Comparison of ENCODE assay signal across 9 cellular contexts in genomic region chr1:63915121-63915520, GRCh38.
DNase-seq lines count a peak whose midpoint lies in the region; ATAC-seq and TF ChIP-seq lines count a peak whose summit lies in the region.
"Had no signal": no experiment of that assay in that cellular context is flagged by ENCODE, and none has a peak within 500 bp of the region (broad histone marks: within the 10 kb centered on the region; RNA-seq: fewer than 3 reads in every experiment).

No MANE protein-coding gene starts in this region.

- DNase-seq in AG08395 (ENCODE audit: low spot score) (peak; percentile 20), PC-3 (peak; percentile 35), foreskin fibroblast (peak in 1 of 2 donors; percentile 58), hippocampal formation (lab: John Stamatoyannopoulos, UW) (no peak), activated T-cell treated with anti-CD3 and anti-CD28 coated beads for 4 hours (no peak), COR-L47 (lab: John Stamatoyannopoulos, UW) (no peak)
- DNase-seq: stimulated activated naive CD4-positive, alpha-beta T cell treated with Interleukin-2 at 50 U/mL for 16 hours had no signal

- no peaks in the 10 kb centered on the region for H3K9me3 ChIP-seq in PC-3 (ENCODE audit: low read length)

- H3K4me3 ChIP-seq in PC-3 (ENCODE audit: low read length): no peak overlapping the region
- H3K4me3 ChIP-seq in foreskin fibroblast (ENCODE audit: low read depth in 1 of 2, low read length in 2 of 2): no peak overlapping the region

- intact Hi-C loops in PC-3 (cut with micrococcal nuclease): loop anchor here (5.0 to 10.0 kb wide), 3 partner anchors 143 to 300 kb away; partner anchors contain the start of gene ROR1

- H3K79me2 ChIP-seq in PC-3 (ENCODE audit: low read length): no peaks in the 10 kb centered on the region

- peak; percentile 50 for TF ChIP-seq CTCF in PC-3 (conservative IDR thresholded peaks at IDR 0.05; ENCODE audit: low read depth, low read length)
- peak; percentile 43 for TF ChIP-seq CTCF in foreskin fibroblast (IDR thresholded peaks at IDR 0.05; ENCODE audit: low read depth, low read length)

- peaks cover 12% of the 10 kb centered on the region for H3K4me1 ChIP-seq in PC-3 (ENCODE audit: insufficient read depth, low read length)

- H4K20me1 ChIP-seq in PC-3 (ENCODE audit: low read length): no peaks in the 10 kb centered on the region

- no peak overlapping the region for H3K27ac ChIP-seq in PC-3 (ENCODE audit: low read length)

- no peak overlapping the region for H2AFZ ChIP-seq in PC-3 (ENCODE audit: low read length)

- no peaks in the 10 kb centered on the region for H3F3A ChIP-seq in PC-3 (ENCODE audit: low read length, unreplicated experiment)

- no TSS peak for BruUV-seq in PC-3 (replicated peaks; lab: Mats Ljungman, UMichigan)

- H3K36me3 ChIP-seq in PC-3 (ENCODE audit: low read depth, low read length): no peaks in the 10 kb centered on the region

- no peak overlapping the region for H3K4me2 ChIP-seq in PC-3 (ENCODE audit: low read length)

- CTCF ChIA-PET in PC-3 (lab: Charles Lee): interaction anchor here (0.6 to 1.0 kb wide), 4 partner anchors 40 to 239 kb away, joined by 3 to 11 read pairs (median 8); no protein-coding TSS in a partner anchor

- H3K27me3 ChIP-seq in PC-3 (ENCODE audit: low read length): no peaks in the 10 kb centered on the region

- no peaks in the 10 kb centered on the region for H3K9me2 ChIP-seq in PC-3 (replicated peaks; ENCODE audit: low read length)

- H3K9ac ChIP-seq in PC-3 (ENCODE audit: low read length): no peak overlapping the region

- ATAC-seq in GM18519 (IDR thresholded peaks at IDR 0.05; ENCODE audit: low FRiP score, unreplicated experiment) (peak; percentile 65), PC-3 (peak; percentile 53; the same call in 1 of the 2 replicates)
- ATAC-seq in activated CD4-positive, CD25-positive, alpha-beta regulatory T cell treated with anti-CD3 and anti-CD28 coated beads, Interleukin-2, amount 50 U/mL, for 24 hours: no peak

- POLR2A ChIA-PET in PC-3 (lab: Charles Lee; ENCODE audit: unreplicated experiment): no interaction called here

Comparison
In these comparisons a context has a peak if more than half of its experiments do, and no peak if none do; other contexts are left out.
1. DNase-seq: peak in AG08395 (single experiment) and PC-3 (single experiment); none in hippocampal formation (0 of 2), activated T-cell treated with anti-CD3 and anti-CD28 coated beads for 4 hours (single experiment) and COR-L47 (single experiment).
2. ATAC-seq: peak in GM18519 (single experiment) and PC-3 (single experiment); none in activated CD4-positive, CD25-positive, alpha-beta regulatory T cell treated with anti-CD3 and anti-CD28 coated beads, Interleukin-2, amount 50 U/mL, for 24 hours (0 of 2).